Comparison of ENCODE assay signal across 16 cellular contexts in the genomic region with DNA sequence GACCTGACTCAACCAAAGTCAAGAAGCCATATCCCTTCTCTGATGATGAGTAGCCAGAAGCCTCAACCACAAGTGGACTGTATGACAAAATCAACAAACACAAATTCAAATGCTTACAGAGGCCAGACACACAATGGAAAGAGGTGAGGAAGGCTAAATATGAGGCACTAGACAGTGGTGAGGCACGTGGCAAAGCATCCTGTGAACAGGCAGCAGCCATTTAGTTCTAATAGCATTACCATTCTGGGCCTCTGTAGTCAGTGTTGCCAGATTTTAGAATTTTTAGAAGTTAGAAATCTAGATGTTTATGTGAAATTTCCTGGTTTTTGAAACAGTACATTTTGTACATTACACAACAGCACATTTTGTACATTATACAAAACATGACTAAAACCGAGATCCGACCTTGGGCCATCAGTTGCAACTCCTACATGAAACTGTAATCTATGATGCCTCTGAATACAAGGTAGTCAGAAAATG.
A peak's percentile ranks its signal among the peaks of the same experiment; 100 is the strongest.
DNase-seq lines count a peak whose midpoint lies in the region; ATAC-seq and TF ChIP-seq lines count a peak whose summit lies in the region.
"Had no signal": no experiment of that assay in that cellular context is flagged by ENCODE, and none has a peak within 500 bp of the region (broad histone marks: within the 10 kb centered on the region; RNA-seq: fewer than 3 reads in every experiment).

No MANE protein-coding gene starts in this region.

- no peaks in the 10 kb centered on the region for H3K9me3 ChIP-seq in transverse colon

- H3K27ac Mint-ChIP-seq in activated CD8-positive, alpha-beta memory T cell treated with anti-CD3 and anti-CD28 coated beads, Interleukin-2, amount 10 ng/mL, durations not matched to agents 7 days and 5 days: no peak overlapping the region

- no peaks in the 10 kb centered on the region for H3K27me3 ChIP-seq in transverse colon
- H3K27me3 ChIP-seq: brain microvascular endothelial cell, spleen had no signal

- H3K4me3 Mint-ChIP-seq in activated CD8-positive, alpha-beta memory T cell treated with anti-CD3 and anti-CD28 coated beads, Interleukin-2, amount 10 ng/mL, durations not matched to agents 7 days and 5 days: no peak overlapping the region
- H3K4me3 Mint-ChIP-seq: H9, IgD-negative memory B cell had no signal

- WGBS in transverse colon (ENCODE audit: low coverage in 1 of 2), 2 donors: 69 to 90% methylated on average over 2 to 3 of the region's 3 CpGs

- DNase-seq in activated CD8-positive, alpha-beta memory T cell treated with anti-CD3 and anti-CD28 coated beads, Interleukin-2, amount 10 ng/mL, durations not matched to agents 7 days and 5 days: no peak
- DNase-seq in activated CD8-positive, alpha-beta memory T cell treated with anti-CD3 and anti-CD28 coated beads for 24 hours: no peak
- DNase-seq in choroid plexus epithelial cell (ENCODE audit: low read depth): peak; percentile 89
- no peak for DNase-seq in stimulated activated naive CD8-positive, alpha-beta T cell treated with anti-CD3 and anti-CD28 coated beads, Interleukin-15, Interleukin-2, amounts not matched to agents 100 U/mL and 50 U/mL, for 24 hours
- DNase-seq in transverse colon: no peak
- DNase-seq in NCI-H1417 (lab: John Stamatoyannopoulos, UW): no peak
- DNase-seq in NCI-H1436 treated with DMSO at 0.1 percent for 48 hours (lab: John Stamatoyannopoulos, UW): no peak
- DNase-seq: brain microvascular endothelial cell, Calu3, H9, NCI-H187 treated with DMSO at 0.1 percent for 48 hours, NCI-H748 treated with DMSO at 0.1 percent for 48 hours, spleen had no signal

- TF ChIP-seq EP300 in transverse colon (IDR thresholded peaks at IDR 0.05; ENCODE audit: low read depth): no peak

- H3K4me1 ChIP-seq in transverse colon: no peaks in the 10 kb centered on the region
- H3K4me1 ChIP-seq: spleen had no signal

- no peaks in the 10 kb centered on the region for H3K36me3 ChIP-seq in transverse colon
- H3K36me3 ChIP-seq: brain microvascular endothelial cell, spleen had no signal

- no peaks in the 10 kb centered on the region for H3K36me3 Mint-ChIP-seq in activated CD8-positive, alpha-beta memory T cell treated with anti-CD3 and anti-CD28 coated beads, Interleukin-2, amount 10 ng/mL, durations not matched to agents 7 days and 5 days
- H3K36me3 Mint-ChIP-seq: IgD-negative memory B cell had no signal

- H3K4me1 Mint-ChIP-seq in activated CD8-positive, alpha-beta memory T cell treated with anti-CD3 and anti-CD28 coated beads, Interleukin-2, amount 10 ng/mL, durations not matched to agents 7 days and 5 days: peaks cover 16% of the 10 kb centered on the region

- H3K27me3 Mint-ChIP-seq in activated CD8-positive, alpha-beta memory T cell treated with anti-CD3 and anti-CD28 coated beads, Interleukin-2, amount 10 ng/mL, durations not matched to agents 7 days and 5 days: no peaks in the 10 kb centered on the region

- H3K9me3 Mint-ChIP-seq in activated CD8-positive, alpha-beta memory T cell treated with anti-CD3 and anti-CD28 coated beads, Interleukin-2, amount 10 ng/mL, durations not matched to agents 7 days and 5 days (ENCODE audit: low read depth): no peaks in the 10 kb centered on the region
- H3K9me3 Mint-ChIP-seq: H9 had no signal

- ATAC-seq in activated CD8-positive, alpha-beta memory T cell treated with anti-CD3 and anti-CD28 coated beads, Interleukin-2, amount 10 ng/mL, durations not matched to agents 7 days and 5 days: peak; percentile 20
- peak; percentile 42 for ATAC-seq in HG02938 (IDR thresholded peaks at IDR 0.05; ENCODE audit: unreplicated experiment)
- peak; percentile 37 for ATAC-seq in stimulated activated naive CD8-positive, alpha-beta T cell treated with anti-CD3 and anti-CD28 coated beads, Interleukin-15, Interleukin-2, amounts not matched to agents 100 U/mL and 50 U/mL, for 24 hours

- H3K4me3 ChIP-seq in choroid plexus epithelial cell (ENCODE audit: low read depth, low read length): no peak overlapping the region
- no peak overlapping the region for H3K4me3 ChIP-seq in transverse colon
- H3K4me3 ChIP-seq: lung, spleen had no signal

- intact Hi-C loops in transverse colon (cut with DNase I; ENCODE audit: low total_unique reads): no loop called here

- TF ChIP-seq CTCF in choroid plexus epithelial cell (conservative IDR thresholded peaks at IDR 0.05; ENCODE audit: low read depth, low read length) (peak; percentile 3), transverse colon (IDR thresholded peaks at IDR 0.05) (no peak)

- CTCF ChIA-PET in activated CD8-positive, alpha-beta memory T cell treated with anti-CD3 and anti-CD28 coated beads, Interleukin-2, amount 10 ng/mL, durations not matched to agents 7 days and 5 days (lab: Charles Lee): interaction anchor here (2.5 kb wide), 1 partner anchor 11 kb away, joined by 6 read pairs; no protein-coding TSS in a partner anchor

- in situ Hi-C loops in transverse colon (cut with MboI; ENCODE audit: low pct_ligation_motif_present in 1 of 4, low pct_unique_long_range_greater_than_20kb in 1 of 4, low sequenced_read_pairs in 3 of 4): no loop called here

- no peak for TF ChIP-seq POLR2A in transverse colon (IDR thresholded peaks at IDR 0.05)

- no peak overlapping the region for H3K27ac ChIP-seq in transverse colon
- H3K27ac ChIP-seq: brain microvascular endothelial cell, spleen had no signal
